1 cellular context compared by ENCODE assay signal in genomic region chr17:72640415-72641165, GRCh38.
TF ChIP-seq lines count a peak whose summit lies in the region.

No MANE protein-coding gene starts in this region.

TF ChIP-seq in HCT116, 20 proteins besides CTCF, POLR2A, EP300 and RAD21 (continued from another document):
- peak; percentile 12 for TF ChIP-seq ZBTB33 (IDR thresholded peaks at IDR 0.05; ENCODE audit: extremely low read depth, insufficient replicate concordance, low read length)
- no peak for TF ChIP-seq ELF1 (IDR thresholded peaks at IDR 0.05; ENCODE audit: borderline replicate concordance, low read depth)
- peak; percentile 69 for TF ChIP-seq YY1 (IDR thresholded peaks at IDR 0.05; ENCODE audit: extremely low read depth, insufficient replicate concordance, low read depth, low read length)
